8 cellular contexts compared by ENCODE assay signal in the genomic region with DNA sequence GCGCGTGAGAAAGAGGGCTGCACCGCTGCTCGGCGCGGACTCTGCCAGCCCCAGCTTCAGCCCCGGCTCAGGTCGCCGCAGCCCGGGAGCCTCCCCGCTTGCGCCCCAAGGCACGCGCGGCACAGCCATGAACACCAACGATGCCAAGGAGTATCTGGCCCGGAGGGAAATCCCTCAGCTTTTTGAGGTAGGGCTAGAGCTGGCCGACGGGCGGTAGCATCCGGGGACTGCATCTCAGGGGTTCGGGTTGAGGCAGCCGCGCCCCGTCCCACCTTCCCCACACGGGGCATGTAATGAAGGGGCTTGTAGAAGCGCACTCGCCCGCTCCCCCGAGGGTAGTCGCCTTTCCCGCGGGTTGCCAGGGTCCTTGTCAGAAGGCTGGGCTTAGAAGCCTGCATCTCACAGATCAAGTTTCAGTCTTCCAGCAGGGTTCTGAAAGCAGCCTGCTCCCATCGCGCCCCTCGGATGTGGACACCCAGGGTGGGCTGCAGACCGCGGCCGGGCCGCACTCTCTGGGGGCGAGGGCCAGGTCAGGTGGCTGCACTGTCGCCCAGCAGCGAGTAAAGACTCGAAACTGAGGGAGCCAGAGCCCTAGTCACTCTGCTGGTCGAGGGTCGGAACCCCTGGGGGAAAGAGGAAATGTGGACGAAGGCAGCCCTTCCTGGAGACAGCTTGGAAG. TPM values are rescaled to one million over a fixed set of nuclear protein-coding genes. Genes with fewer than 3 reads are reported as not detected.
DNase-seq lines count a peak whose midpoint lies in the region; ATAC-seq and FAIRE-seq lines count a peak whose summit lies in the region.

No MANE protein-coding gene starts in this region.

- no peak overlapping the region for H3K27ac ChIP-seq in SJSA1
- no peak overlapping the region for H3K27ac ChIP-seq in small intestine (ENCODE audit: low read depth in 1 of 2, low read length in 1 of 2)

- peak overlapping the region; percentile 49 for H3K9ac ChIP-seq in iPS-15b (ENCODE audit: low read depth, low read length)

- H3K4me1 ChIP-seq in SJSA1 (replicated peaks) (peaks cover 14% of the 10 kb centered on the region), iPS-15b (ENCODE audit: control insufficient read depth, insufficient read depth, low read length) (peaks cover 7% of the 10 kb centered on the region), small intestine (ENCODE audit: control insufficient read depth in 2 of 2, insufficient read depth in 1 of 2, low read depth in 1 of 2, low read length in 1 of 2) (no peaks in the 10 kb centered on the region)

- H3K4me3 ChIP-seq in SJSA1 (peak overlapping the region; percentile 47), iPS-15b (ENCODE audit: low read depth, low read length) (peak overlapping the region; percentile 88), small intestine (ENCODE audit: low read depth in 1 of 2, low read length in 2 of 2) (peak overlapping the region; percentile 17 to 39)

- H3K36me3 ChIP-seq in SJSA1 (no peaks in the 10 kb centered on the region), iPS-15b (ENCODE audit: control insufficient read depth, insufficient read depth, low read length) (no peaks in the 10 kb centered on the region), small intestine (ENCODE audit: control insufficient read depth in 2 of 2, insufficient read depth in 2 of 2, low read length in 2 of 2) (no peaks in the 10 kb centered on the region)

- no peak for FAIRE-seq in small intestine (lab: Jason Lieb, UNC)

- 1 to 3% (median 2%) methylated on average over 42 to 47 of the region's 47 CpGs for WGBS in small intestine, 3 donors

- H3K9me3 ChIP-seq in SJSA1 (replicated peaks): no peaks in the 10 kb centered on the region; the same call in 1 of the 2 replicates
- H3K9me3 ChIP-seq in iPS-15b (ENCODE audit: control insufficient read depth, insufficient read depth, low read length): no peaks in the 10 kb centered on the region
- no peaks in the 10 kb centered on the region for H3K9me3 ChIP-seq in small intestine (ENCODE audit: control insufficient read depth, low read depth)

- H3K27me3 ChIP-seq in SJSA1 (replicated peaks) (peaks cover 41% of the 10 kb centered on the region), iPS-15b (ENCODE audit: control insufficient read depth, insufficient read depth, low read length) (peaks cover 42% of the 10 kb centered on the region), small intestine (ENCODE audit: control insufficient read depth in 2 of 2, insufficient read depth in 2 of 2, low read length in 2 of 2) (peaks cover 5 to 7% of the 10 kb centered on the region in 2 donors)

- ATAC-seq in HG02623 (IDR thresholded peaks at IDR 0.05; ENCODE audit: unreplicated experiment): peak; percentile 24
- ATAC-seq in HG02588 (IDR thresholded peaks at IDR 0.05; ENCODE audit: unreplicated experiment): no peak

- DNase-seq in ELR (ENCODE audit: low read depth): peak; percentile 65
- DNase-seq in SJSA1 (ENCODE audit: low read depth in 1 of 2, low spot score in 2 of 2): peak; percentile 39 to 40
- peak; percentile 70 for DNase-seq in astrocyte of the hippocampus (ENCODE audit: low read depth, low spot score)
- DNase-seq in small intestine: no peak
- no peak for DNase-seq in SIG-M5 (lab: John Stamatoyannopoulos, UW)

RNA-seq across cellular contexts. Expression of a gene that starts 0.5 kb away (rescaled TPM):
- 0.60 and 1.4 TPM in 2 replicates for total RNA-seq in SJSA1 (2014; rRNA removed; shearing (Covaris generic))
- under 1 TPM in 2 of 3 donors, not detected in 1; 0.27 to 0.61 TPM for polyA plus RNA-seq in small intestine

Comparison
In these comparisons a context has a peak if more than half of its experiments do, and no peak if none do; other contexts are left out.
1. DNase-seq: peak in ELR (single experiment), SJSA1 (2 of 2) and astrocyte of the hippocampus (single experiment); none in small intestine (single experiment) and SIG-M5 (single experiment).
2. H3K4me3 ChIP-seq: peak in every context shown above with its lines; median percentile 88 in iPS-15b; 47 in SJSA1; 28 in small intestine.